8 cellular contexts compared by ENCODE assay signal in genomic region chr7:100119075-100119700, GRCh38. TPM values are rescaled to one million over a fixed set of nuclear protein-coding genes. Genes with fewer than 3 reads are reported as not detected.
DNase-seq lines count a peak whose midpoint lies in the region; FAIRE-seq and TF ChIP-seq lines count a peak whose summit lies in the region.

CNPY4 (plus strand) TSS chr7:100119634; CDS start chr7:100119745, 111 bp downstream.
TAF6 (minus strand) TSS chr7:100119358; CDS start chr7:100114209, 5,149 bp downstream.

- in situ Hi-C loops in SK-MEL-5 (cut with HindIII; ENCODE audit: low pct_unique_long_range_greater_than_20kb, low sequenced_read_pairs): no loop called here

- peak within 1 kb of the TSS; percentile 90 for H3K4me3 ChIP-seq in HEK293 (ENCODE audit: low read depth, low read length)

- peaks cover 3% of the 10 kb centered on the region; the same call in 1 of the 2 replicates for H3K4me1 ChIP-seq in HEK293 (ENCODE audit: control insufficient read depth, insufficient read depth, low read length)

- peaks cover 0 to 8% of the 10 kb centered on the region in 2 experiments; a peak in 2 of 3 replicates for H3K36me3 ChIP-seq in HEK293 (ENCODE audit: control insufficient read depth in 2 of 2, insufficient read depth in 1 of 2, low read length in 2 of 2)

- CTCF ChIA-PET in HEK293 (lab: Yijun Ruan, JAX): no interaction called here

- TF ChIP-seq CTCF in HEK293 (tag by site-specific recombination; IDR thresholded peaks at IDR 0.05): no peak; the same call in 1 of the 2 replicates

- peak within 1 kb of the TSS; percentile 87 for H3K27ac ChIP-seq in HEK293 (ENCODE audit: extremely low read depth, low read depth, low read length)

- no peak for FAIRE-seq in frontal cortex (lab: Jason Lieb, UNC)

- POLR2A ChIA-PET in HEK293 (lab: Yijun Ruan, JAX): interaction anchor here (8.4 kb wide), 1 partner anchor 18 kb away, joined by 81 read pairs; the partner anchor contains the start of genes AP4M1 and MCM7

- DNase-seq in GM03348 (ENCODE audit: low spot score) (peak; percentile 99), NAMALWA (ENCODE audit: low spot score) (peak; percentile 98), SK-MEL-5 (ENCODE audit: low read depth, low spot score) (peak; percentile 97), frontal cortex (ENCODE audit: low spot score in 2 of 2) (peak; percentile 91 to 98), non-pigmented ciliary epithelial cell (ENCODE audit: low read depth) (peak; percentile 83), superior temporal gyrus (ENCODE audit: extremely low spot score) (peak; percentile 99)
- peak; percentile 95 for DNase-seq in activated naive CD4-positive, alpha-beta T cell treated with Interleukin-2 at 50 U/mL for 16 hours

- no peaks in the 10 kb centered on the region for H3K9me3 ChIP-seq in HEK293 (ENCODE audit: control insufficient read depth, insufficient read depth, low read depth, low read length)

TF ChIP-seq in HEK293, 187 proteins besides CTCF, POLR2A, EP300 and RAD21 (continues in another document):
- peak; percentile 18; the same call in 1 of the 2 replicates for TF ChIP-seq ZNF146 (tag by site-specific recombination; IDR thresholded peaks at IDR 0.05)
- no peak for TF ChIP-seq ZNF600 (tag by site-specific recombination; IDR thresholded peaks at IDR 0.05)
- no peak; the same call in none of the 2 replicates for TF ChIP-seq ZBTB48 (tag by site-specific recombination; IDR thresholded peaks at IDR 0.05)
- peak; percentile 24; the same call in 1 of the 2 replicates for TF ChIP-seq ZNF121 (tag by site-specific recombination; IDR thresholded peaks at IDR 0.05)
- peak; percentile 79 for TF ChIP-seq SP7 (tag by site-specific recombination; IDR thresholded peaks at IDR 0.05)
- 0 out of 2 replicates have a peak, but pooled peaks have one; percentile 5 for TF ChIP-seq FEZF1 (tag by site-specific recombination; IDR thresholded peaks at IDR 0.05)
- TF ChIP-seq OSR2 (tag by site-specific recombination; IDR thresholded peaks at IDR 0.05): 0 out of 2 replicates have a peak, but pooled peaks have one; percentile 26
- TF ChIP-seq ZNF169 (tag by site-specific recombination; IDR thresholded peaks at IDR 0.05): no peak
- TF ChIP-seq KLF10 (tag by site-specific recombination; IDR thresholded peaks at IDR 0.05): peak; percentile 87
- TF ChIP-seq ZNF132 (tag by site-specific recombination; IDR thresholded peaks at IDR 0.05; ENCODE audit: borderline replicate concordance): no peak
- TF ChIP-seq GLIS2 (tag by site-specific recombination; IDR thresholded peaks at IDR 0.05): peak; percentile 62
- TF ChIP-seq ZNF221 (tag by site-specific recombination; IDR thresholded peaks at IDR 0.05; ENCODE audit: borderline replicate concordance): no peak
- peak; percentile 69; the same call in 1 of the 2 replicates for TF ChIP-seq ZNF391 (tag by site-specific recombination; IDR thresholded peaks at IDR 0.05; ENCODE audit: borderline replicate concordance, low read depth)
- no peak for TF ChIP-seq GLI4 (tag by site-specific recombination; IDR thresholded peaks at IDR 0.05)
- TF ChIP-seq KLF9 (tag by site-specific recombination; IDR thresholded peaks at IDR 0.05; ENCODE audit: low read depth): peak; percentile 93
- TF ChIP-seq ZNF133 (tag by site-specific recombination; IDR thresholded peaks at IDR 0.05): no peak
- no peak for TF ChIP-seq ZNF768 (tag by site-specific recombination; IDR thresholded peaks at IDR 0.05)
- peak; percentile 98 for TF ChIP-seq ZNF449 (tag by site-specific recombination; IDR thresholded peaks at IDR 0.05)
- TF ChIP-seq KLF17 (tag by site-specific recombination; IDR thresholded peaks at IDR 0.05): peak; percentile 72; the same call in 1 of the 2 replicates
- peak; percentile 47 for TF ChIP-seq KLF1 (tag by site-specific recombination; IDR thresholded peaks at IDR 0.05)
- peak; percentile 61 for TF ChIP-seq ZNF394 (tag by site-specific recombination; IDR thresholded peaks at IDR 0.05; ENCODE audit: borderline replicate concordance)
- TF ChIP-seq, protein P1, sequence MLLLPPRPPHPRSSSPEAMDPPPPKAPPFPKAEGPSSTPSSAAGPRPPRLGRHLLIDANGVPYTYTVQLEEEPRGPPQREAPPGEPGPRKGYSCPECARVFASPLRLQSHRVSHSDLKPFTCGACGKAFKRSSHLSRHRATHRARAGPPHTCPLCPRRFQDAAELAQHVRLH (tag by site-specific recombination; IDR thresholded peaks at IDR 0.05): 0 out of 2 replicates have a peak, but pooled peaks have one; percentile 42
- no peak for TF ChIP-seq ZFP41 (tag by site-specific recombination; IDR thresholded peaks at IDR 0.05; ENCODE audit: borderline replicate concordance)
- peak; percentile 58 for TF ChIP-seq ZNF629 (tag by site-specific recombination; IDR thresholded peaks at IDR 0.05)
- TF ChIP-seq GLIS1 (tag by site-specific recombination; IDR thresholded peaks at IDR 0.05): peak; percentile 33; the same call in 1 of the 2 replicates
- no peak for TF ChIP-seq ELK4 (IDR thresholded peaks at IDR 0.05; ENCODE audit: borderline replicate concordance, low read depth, low read length)
- TF ChIP-seq YY1 (tag by site-specific recombination; IDR thresholded peaks at IDR 0.05): peak; percentile 98
- TF ChIP-seq ZNF239 (tag by site-specific recombination; IDR thresholded peaks at IDR 0.05): no peak
- TF ChIP-seq, protein P2, sequence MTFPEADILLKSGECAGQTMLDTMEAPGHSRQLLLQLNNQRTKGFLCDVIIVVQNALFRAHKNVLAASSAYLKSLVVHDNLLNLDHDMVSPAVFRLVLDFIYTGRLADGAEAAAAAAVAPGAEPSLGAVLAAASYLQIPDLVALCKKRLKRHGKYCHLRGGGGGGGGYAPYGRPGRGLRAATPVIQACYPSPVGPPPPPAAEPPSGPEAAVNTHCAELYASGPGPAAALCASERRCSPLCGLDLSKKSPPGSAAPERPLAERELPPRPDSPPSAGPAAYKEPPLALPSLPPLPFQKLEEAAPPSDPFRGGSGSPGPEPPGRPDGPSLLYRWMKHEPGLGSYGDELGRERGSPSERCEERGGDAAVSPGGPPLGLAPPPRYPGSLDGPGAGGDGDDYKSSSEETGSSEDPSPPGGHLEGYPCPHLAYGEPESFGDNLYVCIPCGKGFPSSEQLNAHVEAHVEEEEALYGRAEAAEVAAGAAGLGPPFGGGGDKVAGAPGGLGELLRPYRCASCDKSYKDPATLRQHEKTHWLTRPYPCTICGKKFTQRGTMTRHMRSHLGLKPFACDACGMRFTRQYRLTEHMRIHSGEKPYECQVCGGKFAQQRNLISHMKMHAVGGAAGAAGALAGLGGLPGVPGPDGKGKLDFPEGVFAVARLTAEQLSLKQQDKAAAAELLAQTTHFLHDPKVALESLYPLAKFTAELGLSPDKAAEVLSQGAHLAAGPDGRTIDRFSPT (tag by site-specific recombination; IDR thresholded peaks at IDR 0.05): no peak
- TF ChIP-seq ZBTB7A (tag by site-specific recombination; IDR thresholded peaks at IDR 0.05; ENCODE audit: low read depth): peak; percentile 91

RNA-seq across cellular contexts. Expression of gene CNPY4, which starts in this region (rescaled TPM):
- total RNA-seq in SK-MEL-5 (2014; rRNA removed; shearing (Covaris generic)): 21.7 and 21.9 TPM in 2 replicates
- polyA plus RNA-seq in SK-MEL-5 (2015; cell fraction: cytosol; rRNA removed): 23.3 and 24.4 TPM in 2 replicates
- polyA plus RNA-seq in SK-MEL-5 (2015; cell fraction: nucleus; rRNA removed): 43.4 and 55.1 TPM in 2 replicates
- total RNA-seq in frontal cortex: 17.1 TPM

RNA-seq across cellular contexts. Expression of gene TAF6, which starts in this region (rescaled TPM):
- total RNA-seq in SK-MEL-5 (2014; rRNA removed; shearing (Covaris generic)): 27.3 and 33.6 TPM in 2 replicates
- 92.8 and 115 TPM in 2 replicates for polyA plus RNA-seq in SK-MEL-5 (2015; cell fraction: cytosol; rRNA removed)
- polyA plus RNA-seq in SK-MEL-5 (2015; cell fraction: nucleus; rRNA removed): 135 and 162 TPM in 2 replicates
- 17.5 TPM for total RNA-seq in frontal cortex

Comparison
In these comparisons a context has a peak if more than half of its experiments do, and no peak if none do; other contexts are left out.
1. Peak in every context shown above with its lines: DNase-seq, H3K4me3 ChIP-seq and H3K27ac ChIP-seq.